13 cellular contexts compared by ENCODE assay signal in the genomic region with DNA sequence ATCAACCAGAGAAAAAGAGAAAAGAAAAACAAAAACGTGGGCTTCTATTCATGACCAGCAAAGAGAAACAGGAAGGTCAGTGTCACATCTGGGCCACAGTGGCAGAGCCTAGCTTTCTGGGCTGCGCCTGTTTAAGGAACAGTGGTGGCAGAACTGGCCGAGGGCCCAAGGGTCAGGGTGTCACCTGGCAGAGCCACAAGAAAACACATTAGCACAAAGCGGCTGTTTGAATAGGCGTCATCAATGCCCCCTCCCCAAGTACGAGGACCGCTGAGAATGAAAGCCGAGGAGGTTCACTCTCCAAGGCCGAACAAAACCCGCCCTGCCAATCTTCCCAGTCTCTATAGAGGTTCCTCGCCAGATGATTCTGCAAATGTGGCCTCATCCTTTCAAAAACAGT.
DNase-seq lines count a peak whose midpoint lies in the region; ATAC-seq, FAIRE-seq and TF ChIP-seq lines count a peak whose summit lies in the region.
"Had no signal": no experiment of that assay in that cellular context is flagged by ENCODE, and none has a peak within 500 bp of the region (broad histone marks: within the 10 kb centered on the region; RNA-seq: fewer than 3 reads in every experiment).

No MANE protein-coding gene starts in this region.

- no peak overlapping the region for H4K5ac ChIP-seq in mesendoderm (ENCODE audit: low read length)

- no peaks in the 10 kb centered on the region for H3K27me3 Mint-ChIP-seq in activated T-cell treated with anti-CD3 and anti-CD28 coated beads, Interleukin-2, amount 50 U/mL, for 72 hours (ENCODE audit: low read depth)
- no peaks in the 10 kb centered on the region for H3K27me3 Mint-ChIP-seq in type B pancreatic cell

- no CpG with 5 or more reads among the region's 11 CpGs for WGBS in mesendoderm (ENCODE audit: extremely low coverage, insufficient coverage, low lambda C conversion rate)

- peaks cover 9% of the 10 kb centered on the region for H3K4me1 ChIP-seq in mesendoderm (ENCODE audit: control insufficient read depth, low read depth, low read length)

- peaks cover 0 to 2% of the 10 kb centered on the region in 2 donors for H3K9me3 Mint-ChIP-seq in activated T-cell treated with anti-CD3 and anti-CD28 coated beads, Interleukin-2, amount 50 U/mL, for 72 hours
- H3K9me3 Mint-ChIP-seq in type B pancreatic cell: peaks cover 11% of the 10 kb centered on the region

- H3K79me2 ChIP-seq in mesendoderm (ENCODE audit: control insufficient read depth, insufficient read depth, low read length): no peaks in the 10 kb centered on the region

- H3K27me3 ChIP-seq in mesendoderm (ENCODE audit: insufficient read depth, low read length, poor library complexity): no peaks in the 10 kb centered on the region

- ATAC-seq in activated T-cell treated with anti-CD3 and anti-CD28 coated beads, Interleukin-2, amount 50 U/mL, for 72 hours (replicated peaks in 1 of 2): no peak
- no peak for ATAC-seq in GM19467 (IDR thresholded peaks at IDR 0.05; ENCODE audit: unreplicated experiment)

- peak overlapping the region; percentile 82 for H3K27ac ChIP-seq in cingulate gyrus (ENCODE audit: low read depth, low read length)
- no peak overlapping the region for H3K27ac ChIP-seq in mesendoderm (ENCODE audit: low read depth, low read length)
- H3K27ac ChIP-seq: epithelial cell of prostate had no signal

- H4K8ac ChIP-seq in mesendoderm (ENCODE audit: low read depth, low read length): no peak overlapping the region

- FAIRE-seq in HTR-8/SVneo (lab: Jason Lieb, UNC): no peak
- FAIRE-seq: G401.6, TTC549 had no signal

- H2BK15ac ChIP-seq in mesendoderm (replicated peaks; ENCODE audit: low read depth): no peak overlapping the region

- peak overlapping the region; percentile 46 for H3K18ac ChIP-seq in mesendoderm (ENCODE audit: low read length)

- H2AK5ac ChIP-seq in mesendoderm (ENCODE audit: low read length): no peak overlapping the region

- no peak overlapping the region for H3K4me3 ChIP-seq in mesendoderm (ENCODE audit: low read length)

- H3K4me1 Mint-ChIP-seq in activated T-cell treated with anti-CD3 and anti-CD28 coated beads, Interleukin-2, amount 50 U/mL, for 72 hours (ENCODE audit: low read depth): peaks cover 92% of the 10 kb centered on the region
- H3K4me1 Mint-ChIP-seq in type B pancreatic cell (ENCODE audit: unreplicated experiment): peaks cover 38% of the 10 kb centered on the region

- no peak overlapping the region for H2BK5ac ChIP-seq in mesendoderm (ENCODE audit: low read length)

- H3K36me3 Mint-ChIP-seq in activated T-cell treated with anti-CD3 and anti-CD28 coated beads, Interleukin-2, amount 50 U/mL, for 72 hours (ENCODE audit: insufficient read depth in 2 of 2): peaks cover 31 to 40% of the 10 kb centered on the region in 2 donors
- H3K36me3 Mint-ChIP-seq in type B pancreatic cell: peaks cover 45% of the 10 kb centered on the region

- H3K23ac ChIP-seq in mesendoderm (ENCODE audit: low read length): no peak overlapping the region

- peak overlapping the region; percentile 69 for H3K27ac Mint-ChIP-seq in activated T-cell treated with anti-CD3 and anti-CD28 coated beads, Interleukin-2, amount 50 U/mL, for 72 hours
- no peak overlapping the region for H3K27ac Mint-ChIP-seq in type B pancreatic cell

- no peak overlapping the region for H3K4me2 ChIP-seq in mesendoderm (ENCODE audit: low read length)

- H2BK120ac ChIP-seq in mesendoderm (ENCODE audit: low read depth, low read length): no peak overlapping the region

- H3K36me3 ChIP-seq in mesendoderm (ENCODE audit: control insufficient read depth, insufficient read depth, low read length): no peaks in the 10 kb centered on the region

- no peak overlapping the region for H3K56ac ChIP-seq in mesendoderm (ENCODE audit: low read length)

- H3K4ac ChIP-seq in mesendoderm (ENCODE audit: low read depth, low read length): no peak overlapping the region

- no peak overlapping the region for H3K9ac ChIP-seq in mesendoderm (ENCODE audit: low read length)

- no peak overlapping the region for H3K4me3 Mint-ChIP-seq in activated T-cell treated with anti-CD3 and anti-CD28 coated beads, Interleukin-2, amount 50 U/mL, for 72 hours
- H3K4me3 Mint-ChIP-seq in type B pancreatic cell: peak overlapping the region; percentile 18

- no peak for DNase-seq in activated T-cell treated with anti-CD3 and anti-CD28 coated beads, Interleukin-2, amount 50 U/mL, for 72 hours
- DNase-seq in activated T-cell treated with anti-CD3 and anti-CD28 coated beads, Interleukin-2, amount 50 U/mL, for 1 hour: no peak
- no peak for DNase-seq in mesendoderm
- DNase-seq in type B pancreatic cell (ENCODE audit: extremely low spot score, unreplicated experiment): no peak
- DNase-seq in HTR-8/SVneo (ENCODE audit: insufficient read length, low spot score): no peak
- no peak for DNase-seq in NK-92 treated with Interleukin-12 subunit alpha and Interleukin-12 subunit beta, amount 100 ng/mL, for 24 hours (lab: John Stamatoyannopoulos, UW)
- DNase-seq: activated gamma-delta T cell, retina had no signal

- TF ChIP-seq CTCF in type B pancreatic cell (conservative IDR thresholded peaks at IDR 0.05): no peak

- peaks cover 2% of the 10 kb centered on the region for H3K79me1 ChIP-seq in mesendoderm (ENCODE audit: low read length)
